Comparison of ENCODE assay signal across 20 cellular contexts in genomic region chr7:49244543-49244942, GRCh38.
"Had no signal": no experiment of that assay in that cellular context is flagged by ENCODE, and none has a peak within 500 bp of the region (broad histone marks: within the 10 kb centered on the region; RNA-seq: fewer than 3 reads in every experiment).

No MANE protein-coding gene starts in this region.

- H3K4me3 ChIP-seq: cardiac muscle cell, prostate gland, right atrium auricular region, tibial artery had no signal

- DNase-seq: activated B cell treated with CpG ODN at 0.5 μM for 24 hours; activated CD4-positive, alpha-beta memory T cell treated with anti-CD3 and anti-CD28 coated beads for 36 hours; activated CD4-positive, alpha-beta T cell treated with anti-CD3 and anti-CD28 coated beads for 4 hours; activated CD8-positive, alpha-beta memory T cell treated with anti-CD3 and anti-CD28 coated beads, Interleukin-2, amount 10 ng/mL, durations not matched to agents 7 days and 5 days; activated naive CD4-positive, alpha-beta T cell; activated naive CD8-positive, alpha-beta T cell treated with anti-CD3 and anti-CD28 coated beads, Interleukin-2, amount 10 ng/mL, durations not matched to agents 7 days and 5 days; amygdala; dermis blood vessel endothelial cell; effector memory CD4-positive, alpha-beta T cell; immature natural killer cell; kidney glomerular epithelial cell; left ventricle myocardium superior; stimulated activated CD4-positive, alpha-beta T cell treated with anti-CD3 and anti-CD28 coated beads, Interleukin-2, amount 100 ng/mL, for 24 hours; stimulated activated naive CD4-positive, alpha-beta T cell treated with Interleukin-2 at 50 U/mL for 16 hours; tibial artery had no signal

- H3K36me3 ChIP-seq: cardiac muscle cell, prostate gland, right atrium auricular region, tibial artery had no signal

- H3K27me3 ChIP-seq: cardiac muscle cell, right atrium auricular region, tibial artery had no signal

- H3K27ac ChIP-seq: cardiac muscle cell, prostate gland, right atrium auricular region, tibial artery had no signal

- H3K4me1 ChIP-seq: prostate gland, right atrium auricular region, tibial artery had no signal

- ATAC-seq: activated CD8-positive, alpha-beta memory T cell treated with anti-CD3 and anti-CD28 coated beads, Interleukin-2, amount 10 ng/mL, durations not matched to agents 7 days and 5 days; activated T-helper 17 cell treated with anti-CD3 and anti-CD28 coated beads, Interleukin-2, amount 50 U/mL, for 72 hours; left ventricle myocardium superior had no signal

- H3K27me3 Mint-ChIP-seq: activated B cell treated with CpG ODN at 0.5 μM for 24 hours; activated CD4-positive, alpha-beta memory T cell treated with anti-CD3 and anti-CD28 coated beads for 36 hours; activated CD8-positive, alpha-beta memory T cell treated with anti-CD3 and anti-CD28 coated beads, Interleukin-2, amount 10 ng/mL, durations not matched to agents 7 days and 5 days; activated naive CD8-positive, alpha-beta T cell treated with anti-CD3 and anti-CD28 coated beads, Interleukin-2, amount 10 ng/mL, durations not matched to agents 7 days and 5 days; activated T-helper 17 cell treated with anti-CD3 and anti-CD28 coated beads, Interleukin-2, amount 50 U/mL, for 72 hours had no signal

- H3K9me3 ChIP-seq: prostate gland, right atrium auricular region had no signal

- H3K27ac Mint-ChIP-seq: activated B cell treated with CpG ODN at 0.5 μM for 24 hours; activated CD4-positive, alpha-beta memory T cell treated with anti-CD3 and anti-CD28 coated beads for 36 hours; activated CD8-positive, alpha-beta memory T cell treated with anti-CD3 and anti-CD28 coated beads, Interleukin-2, amount 10 ng/mL, durations not matched to agents 7 days and 5 days; activated naive CD8-positive, alpha-beta T cell treated with anti-CD3 and anti-CD28 coated beads, Interleukin-2, amount 10 ng/mL, durations not matched to agents 7 days and 5 days; activated T-helper 17 cell treated with anti-CD3 and anti-CD28 coated beads, Interleukin-2, amount 50 U/mL, for 72 hours; immature natural killer cell; T-helper 2 cell treated with Interferon-gamma antibody and Interleukin-4, amounts not matched to agents 5 μg/mL and 100 μg/mL, for 36 hours had no signal

- H3K36me3 Mint-ChIP-seq: activated CD4-positive, alpha-beta memory T cell treated with anti-CD3 and anti-CD28 coated beads for 36 hours; activated CD8-positive, alpha-beta memory T cell treated with anti-CD3 and anti-CD28 coated beads, Interleukin-2, amount 10 ng/mL, durations not matched to agents 7 days and 5 days; activated naive CD8-positive, alpha-beta T cell treated with anti-CD3 and anti-CD28 coated beads, Interleukin-2, amount 10 ng/mL, durations not matched to agents 7 days and 5 days; immature natural killer cell had no signal

- H3K4me3 Mint-ChIP-seq: activated B cell treated with CpG ODN at 0.5 μM for 24 hours; activated CD4-positive, alpha-beta memory T cell treated with anti-CD3 and anti-CD28 coated beads for 36 hours; activated CD8-positive, alpha-beta memory T cell treated with anti-CD3 and anti-CD28 coated beads, Interleukin-2, amount 10 ng/mL, durations not matched to agents 7 days and 5 days; activated naive CD8-positive, alpha-beta T cell treated with anti-CD3 and anti-CD28 coated beads, Interleukin-2, amount 10 ng/mL, durations not matched to agents 7 days and 5 days; activated T-helper 17 cell treated with anti-CD3 and anti-CD28 coated beads, Interleukin-2, amount 50 U/mL, for 72 hours; immature natural killer cell; T-helper 2 cell treated with Interferon-gamma antibody and Interleukin-4, amounts not matched to agents 5 μg/mL and 100 μg/mL, for 36 hours had no signal

- H3K4me1 Mint-ChIP-seq: activated B cell treated with CpG ODN at 0.5 μM for 24 hours; activated CD8-positive, alpha-beta memory T cell treated with anti-CD3 and anti-CD28 coated beads, Interleukin-2, amount 10 ng/mL, durations not matched to agents 7 days and 5 days; activated naive CD8-positive, alpha-beta T cell treated with anti-CD3 and anti-CD28 coated beads, Interleukin-2, amount 10 ng/mL, durations not matched to agents 7 days and 5 days; activated T-helper 17 cell treated with anti-CD3 and anti-CD28 coated beads, Interleukin-2, amount 50 U/mL, for 72 hours; immature natural killer cell had no signal
